Comparison of ENCODE assay signal across 3 cellular contexts in genomic region chr18:12243272-12243671, GRCh38. TPM values are rescaled to one million over a fixed set of nuclear protein-coding genes. Genes with fewer than 3 reads are reported as not detected.
"Had no signal": no experiment of that assay in that cellular context is flagged by ENCODE, and none has a peak within 500 bp of the region (broad histone marks: within the 10 kb centered on the region; RNA-seq: fewer than 3 reads in every experiment).

No MANE protein-coding gene starts in this region.

RNA-seq across cellular contexts. Expression of gene CIDEA, which starts 10.9 kb away (rescaled TPM):
- total RNA-seq: LHCN-M2, M059J, MCF 10A had no signal
